ENCODE assay signal across 10 cellular contexts in the genomic region with DNA sequence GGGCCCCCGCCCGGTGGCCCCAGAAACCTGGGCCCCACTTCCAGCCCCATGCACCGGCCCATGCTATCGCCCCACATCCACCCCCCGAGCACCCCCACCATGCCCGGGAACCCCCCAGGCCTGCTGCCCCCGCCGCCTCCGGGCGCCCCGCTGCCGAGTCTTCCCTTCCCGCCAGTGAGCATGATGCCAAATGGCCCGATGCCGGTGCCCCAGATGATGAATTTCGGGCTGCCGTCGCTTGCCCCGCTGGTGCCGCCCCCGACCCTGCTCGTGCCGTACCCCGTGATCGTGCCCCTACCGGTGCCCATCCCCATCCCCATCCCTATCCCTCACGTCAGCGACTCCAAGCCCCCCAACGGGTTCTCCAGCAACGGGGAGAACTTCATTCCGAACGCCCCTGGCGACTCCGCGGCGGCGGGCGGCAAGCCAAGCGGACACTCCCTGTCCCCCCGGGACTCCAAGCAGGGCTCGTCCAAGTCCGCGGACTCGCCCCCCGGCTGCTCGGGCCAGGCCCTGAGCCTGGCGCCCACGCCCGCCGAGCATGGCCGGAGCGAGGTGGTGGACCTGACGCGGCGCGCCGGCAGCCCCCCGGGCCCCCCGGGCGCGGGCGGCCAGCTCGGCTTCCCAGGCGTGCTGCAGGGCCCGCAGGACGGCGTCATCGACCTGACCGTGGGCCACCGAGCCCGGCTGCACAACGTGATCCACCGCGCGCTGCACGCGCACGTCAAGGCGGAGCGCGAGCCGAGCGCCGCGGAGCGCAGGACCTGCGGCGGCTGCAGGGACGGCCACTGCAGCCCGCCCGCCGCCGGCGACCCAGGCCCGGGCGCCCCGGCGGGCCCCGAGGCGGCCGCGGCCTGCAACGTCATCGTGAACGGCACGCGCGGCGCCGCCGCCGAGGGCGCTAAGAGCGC.
DNase-seq lines count a peak whose midpoint lies in the region; ATAC-seq, FAIRE-seq and TF ChIP-seq lines count a peak whose summit lies in the region.
"Had no signal": no experiment of that assay in that cellular context is flagged by ENCODE, and none has a peak within 500 bp of the region (broad histone marks: within the 10 kb centered on the region; RNA-seq: fewer than 3 reads in every experiment).

No MANE protein-coding gene starts in this region.

- no peaks in the 10 kb centered on the region for H3K36me3 Mint-ChIP-seq in activated T-cell treated with anti-CD3 and anti-CD28 coated beads, Interleukin-2, amount 50 U/mL, for 72 hours (ENCODE audit: insufficient read depth in 2 of 2)

- POLR2A ChIA-PET in GM10248 (lab: Yijun Ruan, JAX), result no interaction called here

- CTCF ChIA-PET in GM10248 (lab: Yijun Ruan, JAX), result no interaction called here

- peaks cover 14% of the 10 kb centered on the region for H3K36me3 ChIP-seq in cardiac muscle cell

- H3K27me3 ChIP-seq in cardiac muscle cell, result peaks cover 43% of the 10 kb centered on the region

- TF ChIP-seq CTCF in GM13977 (IDR thresholded peaks at IDR 0.05; ENCODE audit: extremely low read depth, insufficient read depth, missing control alignments) (no peak), cardiac muscle cell (IDR thresholded peaks at IDR 0.05; ENCODE audit: low read depth, low read length) (no peak), retinal pigment epithelial cell (conservative IDR thresholded peaks at IDR 0.05; ENCODE audit: low read depth, low read length) (no peak), D721Med (IDR thresholded peaks at IDR 0.05; ENCODE audit: insufficient read depth, missing control alignments) (no peak), GM10248 (IDR thresholded peaks at IDR 0.05; ENCODE audit: control extremely low read depth, extremely low read depth, low read depth, missing control alignments) (no peak)

- peaks cover 66% of the 10 kb centered on the region for H3K27me3 Mint-ChIP-seq in activated T-cell treated with anti-CD3 and anti-CD28 coated beads, Interleukin-2, amount 50 U/mL, for 72 hours (ENCODE audit: low read depth)

- in situ Hi-C loops in GM13977 (cut with MboI; ENCODE audit: low pct_unique_long_range_greater_than_20kb, low sequenced_read_pairs, unreplicated experiment), result no loop called here

- H3K9me3 Mint-ChIP-seq in activated T-cell treated with anti-CD3 and anti-CD28 coated beads, Interleukin-2, amount 50 U/mL, for 72 hours, result no peaks in the 10 kb centered on the region
- H3K9me3 Mint-ChIP-seq: nephron had no signal

- H3K9me3 ChIP-seq in cardiac muscle cell (ENCODE audit: low read depth), result no peaks in the 10 kb centered on the region

- no peak overlapping the region for H3K27ac ChIP-seq in cardiac muscle cell

- no peak overlapping the region for H3K27ac Mint-ChIP-seq in activated T-cell treated with anti-CD3 and anti-CD28 coated beads, Interleukin-2, amount 50 U/mL, for 72 hours
- H3K27ac Mint-ChIP-seq: nephron had no signal

- H3K4me1 Mint-ChIP-seq in activated T-cell treated with anti-CD3 and anti-CD28 coated beads, Interleukin-2, amount 50 U/mL, for 72 hours (ENCODE audit: low read depth), result peaks cover 15% of the 10 kb centered on the region

- ATAC-seq in activated T-cell treated with anti-CD3 and anti-CD28 coated beads, Interleukin-2, amount 50 U/mL, for 72 hours (replicated peaks in 1 of 2), result peak; percentile 58 to 65

- no peaks in the 10 kb centered on the region for H3K4me1 ChIP-seq in cardiac muscle cell (ENCODE audit: low read depth)

- DNase-seq in GM13977 (ENCODE audit: low spot score), result peak; percentile 55
- DNase-seq in activated T-cell treated with anti-CD3 and anti-CD28 coated beads, Interleukin-2, amount 50 U/mL, for 72 hours, result peak; percentile 18 to 19
- DNase-seq in cardiac muscle cell (ENCODE audit: low read depth in 1 of 2, low spot score in 1 of 2), result peak; percentile 24 to 27
- DNase-seq in retinal pigment epithelial cell (ENCODE audit: low read depth), result no peak
- no peak for DNase-seq in islet precursor cell
- no peak for DNase-seq in pons (ENCODE audit: low spot score)
- no peak for DNase-seq in D721Med (ENCODE audit: insufficient read length, low spot score)
- no peak for DNase-seq in GM10248 (ENCODE audit: extremely low spot score)
- DNase-seq: NCI-H1436 had no signal

- no peak for FAIRE-seq in D721Med (lab: Jason Lieb, UNC)

- H3K4me3 Mint-ChIP-seq in activated T-cell treated with anti-CD3 and anti-CD28 coated beads, Interleukin-2, amount 50 U/mL, for 72 hours, result peak overlapping the region; percentile 29 to 63

- no peak overlapping the region for H3K4me3 ChIP-seq in cardiac muscle cell
- H3K4me3 ChIP-seq in retinal pigment epithelial cell (ENCODE audit: low read length), result peak overlapping the region; percentile 13

Comparison
In these comparisons a context has a peak if more than half of its experiments do, and no peak if none do; other contexts are left out.
1. DNase-seq: peak in GM13977 (single experiment), activated T-cell treated with anti-CD3 and anti-CD28 coated beads, Interleukin-2, amount 50 U/mL, for 72 hours (2 of 2) and cardiac muscle cell (2 of 2); none in retinal pigment epithelial cell (single experiment), islet precursor cell (single experiment), pons (single experiment), D721Med (single experiment) and GM10248 (single experiment).